In genomic region chr7:23356726-23357125, GRCh38 we compare ENCODE assay signal across 16 cellular contexts. TPM values are rescaled to one million over a fixed set of nuclear protein-coding genes. Genes with fewer than 3 reads are reported as not detected.
DNase-seq lines count a peak whose midpoint lies in the region; ATAC-seq, FAIRE-seq and TF ChIP-seq lines count a peak whose summit lies in the region.
"Had no signal": no experiment of that assay in that cellular context is flagged by ENCODE, and none has a peak within 500 bp of the region (broad histone marks: within the 10 kb centered on the region; RNA-seq: fewer than 3 reads in every experiment).

No MANE protein-coding gene starts in this region.

- H3K27me3 ChIP-seq in CD8-positive, alpha-beta T cell (ENCODE audit: insufficient read depth, low read length) = no peaks in the 10 kb centered on the region
- H3K27me3 ChIP-seq in thyroid gland (no peaks in the 10 kb centered on the region), lower lobe of right lung (ENCODE audit: low read depth) (no peaks in the 10 kb centered on the region)
- H3K27me3 ChIP-seq: cardiac muscle cell, tibial nerve had no signal

- no peak overlapping the region for H3K27ac Mint-ChIP-seq in CD8-positive, alpha-beta T cell
- no peak overlapping the region for H3K27ac Mint-ChIP-seq in activated CD8-positive, alpha-beta T cell treated with anti-CD3 and anti-CD28 coated beads for 36 hours
- H3K27ac Mint-ChIP-seq in immature natural killer cell = no peak overlapping the region
- H3K27ac Mint-ChIP-seq: memory B cell had no signal

- no peaks in the 10 kb centered on the region for H3K36me3 ChIP-seq in CD8-positive, alpha-beta T cell (ENCODE audit: insufficient read depth, low read length)
- no peaks in the 10 kb centered on the region for H3K36me3 ChIP-seq in thyroid gland
- H3K36me3 ChIP-seq in lower lobe of right lung = no peaks in the 10 kb centered on the region
- H3K36me3 ChIP-seq: cardiac muscle cell, tibial nerve had no signal

- H3K9me3 Mint-ChIP-seq in CD8-positive, alpha-beta T cell = no peaks in the 10 kb centered on the region
- H3K9me3 Mint-ChIP-seq in activated CD8-positive, alpha-beta T cell treated with anti-CD3 and anti-CD28 coated beads for 36 hours = peaks cover 3% of the 10 kb centered on the region
- H3K9me3 Mint-ChIP-seq in immature natural killer cell = no peaks in the 10 kb centered on the region
- H3K9me3 Mint-ChIP-seq: memory B cell had no signal

- FAIRE-seq in GM12892 (lab: Jason Lieb, UNC) = peak; percentile 64

- H3K4me3 Mint-ChIP-seq in CD8-positive, alpha-beta T cell = no peak overlapping the region
- no peak overlapping the region for H3K4me3 Mint-ChIP-seq in activated CD8-positive, alpha-beta T cell treated with anti-CD3 and anti-CD28 coated beads for 36 hours
- peak overlapping the region in 1 of 5 donors; percentile 7 for H3K4me3 Mint-ChIP-seq in immature natural killer cell
- H3K4me3 Mint-ChIP-seq: memory B cell had no signal

- peak; percentile 71 for ATAC-seq in CD8-positive, alpha-beta T cell
- peak; percentile 84 for ATAC-seq in activated CD8-positive, alpha-beta T cell treated with anti-CD3 and anti-CD28 coated beads for 36 hours
- no peak for ATAC-seq in lower lobe of right lung

- DNase-seq in CD8-positive, alpha-beta T cell = no peak
- DNase-seq in GM12892 (ENCODE audit: insufficient read length) = no peak
- peak; percentile 19 for DNase-seq in activated CD8-positive, alpha-beta T cell treated with anti-CD3 and anti-CD28 coated beads for 36 hours
- peak; percentile 46 to 49 for DNase-seq in foreskin fibroblast
- DNase-seq in immature natural killer cell = no peak
- no peak for DNase-seq in thyroid gland
- DNase-seq in lower lobe of right lung = no peak
- no peak for DNase-seq in germinal center (ENCODE audit: low spot score)
- DNase-seq: KG1; NCI-H1930; NCI-H748 treated with DMSO at 0.1 percent for 48 hours; SHP77; stimulated activated CD4-positive, alpha-beta T cell treated with anti-CD3 and anti-CD28 coated beads, Interleukin-12 subunit alpha, Interleukin-12 subunit beta, amount 100 ng/mL, for 4 hours had no signal

- intact Hi-C loops in CD8-positive, alpha-beta T cell (cut with DNase I, micrococcal nuclease) = loop anchor here (1.0 to 10.0 kb wide), 5 partner anchors 84 to 356 kb away; no protein-coding TSS in a partner anchor
- intact Hi-C loops in activated CD8-positive, alpha-beta T cell treated with anti-CD3 and anti-CD28 coated beads for 36 hours (cut with micrococcal nuclease) = loop anchor here (2.0 to 10.0 kb wide), 4 partner anchors 16 to 178 kb away; partner anchors contain the start of gene TRA2A
- intact Hi-C loops in thyroid gland (cut with DNase I) = no loop called here
- intact Hi-C loops in lower lobe of right lung (cut with DNase I) = no loop called here

- peaks cover 4% of the 10 kb centered on the region for H3K4me1 ChIP-seq in CD8-positive, alpha-beta T cell (ENCODE audit: insufficient read depth, low read length)
- peaks cover 18 to 19% of the 10 kb centered on the region in 2 donors for H3K4me1 ChIP-seq in thyroid gland
- peaks cover 6% of the 10 kb centered on the region for H3K4me1 ChIP-seq in lower lobe of right lung
- H3K4me1 ChIP-seq: tibial nerve had no signal

- H3K9me3 ChIP-seq in CD8-positive, alpha-beta T cell (ENCODE audit: low read length) = no peaks in the 10 kb centered on the region
- H3K9me3 ChIP-seq in thyroid gland (no peaks in the 10 kb centered on the region), lower lobe of right lung (no peaks in the 10 kb centered on the region)

- TF ChIP-seq POLR2A in GM12892 (IDR thresholded peaks at IDR 0.05; ENCODE audit: low read depth, low read length) (no peak), thyroid gland (IDR thresholded peaks at IDR 0.05) (no peak)

- POLR2A ChIA-PET in CD8-positive, alpha-beta T cell (lab: Charles Lee) = no interaction called here
- POLR2A ChIA-PET in activated CD8-positive, alpha-beta T cell treated with anti-CD3 and anti-CD28 coated beads for 36 hours (lab: Charles Lee) = no interaction called here

- peaks cover 12% of the 10 kb centered on the region for H3K27me3 Mint-ChIP-seq in CD8-positive, alpha-beta T cell (ENCODE audit: low read depth)
- H3K27me3 Mint-ChIP-seq in activated CD8-positive, alpha-beta T cell treated with anti-CD3 and anti-CD28 coated beads for 36 hours = peaks cover 12% of the 10 kb centered on the region
- H3K27me3 Mint-ChIP-seq in immature natural killer cell (ENCODE audit: low read depth in 3 of 3) = peaks cover 4 to 22% (median 6%) of the 10 kb centered on the region in 3 donors
- H3K27me3 Mint-ChIP-seq: memory B cell had no signal

- H3K4me3 ChIP-seq in CD8-positive, alpha-beta T cell (ENCODE audit: low read depth, low read length) = no peak overlapping the region
- H3K4me3 ChIP-seq in foreskin fibroblast (ENCODE audit: low read depth in 1 of 2, low read length in 2 of 2) = no peak overlapping the region
- no peak overlapping the region for H3K4me3 ChIP-seq in thyroid gland (replicated peaks in 1 of 3)
- H3K4me3 ChIP-seq in lower lobe of right lung = no peak overlapping the region
- H3K4me3 ChIP-seq: cardiac muscle cell, tibial nerve had no signal

- WGBS in thyroid gland, 2 donors = 68 to 78% methylated on average over 3 of the region's 3 CpGs

- TF ChIP-seq CTCF in CD8-positive, alpha-beta T cell (IDR thresholded peaks at IDR 0.05) = no peak
- TF ChIP-seq CTCF in activated CD8-positive, alpha-beta T cell treated with anti-CD3 and anti-CD28 coated beads for 36 hours (IDR thresholded peaks at IDR 0.05) = no peak
- TF ChIP-seq CTCF in foreskin fibroblast (IDR thresholded peaks at IDR 0.05; ENCODE audit: low read depth, low read length) (no peak), thyroid gland (IDR thresholded peaks at IDR 0.05) (no peak), lower lobe of right lung (IDR thresholded peaks at IDR 0.05) (no peak)

- CTCF ChIA-PET in CD8-positive, alpha-beta T cell (lab: Charles Lee) = interaction anchor here (0.9 to 1.3 kb wide), 2 partner anchors 80 to 95 kb away, joined by 3 to 4 read pairs; no protein-coding TSS in a partner anchor
- CTCF ChIA-PET in activated CD8-positive, alpha-beta T cell treated with anti-CD3 and anti-CD28 coated beads for 36 hours (lab: Charles Lee) = interaction anchor here (1.1 kb wide), 1 partner anchor 190 kb away, joined by 6 read pairs; no protein-coding TSS in a partner anchor

- H3K27ac ChIP-seq in CD8-positive, alpha-beta T cell (ENCODE audit: low read depth, low read length) = no peak overlapping the region
- H3K27ac ChIP-seq in thyroid gland (peak overlapping the region in 1 of 3 donors; percentile 4), lower lobe of right lung (no peak overlapping the region)
- H3K27ac ChIP-seq: cardiac muscle cell, tibial nerve had no signal

- peaks cover 12% of the 10 kb centered on the region for H3K4me1 Mint-ChIP-seq in CD8-positive, alpha-beta T cell (ENCODE audit: low read depth)
- peaks cover 20% of the 10 kb centered on the region for H3K4me1 Mint-ChIP-seq in activated CD8-positive, alpha-beta T cell treated with anti-CD3 and anti-CD28 coated beads for 36 hours (ENCODE audit: low read depth)
- peaks cover 2 to 6% of the 10 kb centered on the region in 2 donors for H3K4me1 Mint-ChIP-seq in immature natural killer cell

- no peaks in the 10 kb centered on the region for H3K36me3 Mint-ChIP-seq in CD8-positive, alpha-beta T cell
- peaks cover 2% of the 10 kb centered on the region for H3K36me3 Mint-ChIP-seq in activated CD8-positive, alpha-beta T cell treated with anti-CD3 and anti-CD28 coated beads for 36 hours (ENCODE audit: low read depth)
- H3K36me3 Mint-ChIP-seq in immature natural killer cell = no peaks in the 10 kb centered on the region
- H3K36me3 Mint-ChIP-seq: memory B cell had no signal

RNA-seq across cellular contexts. Expression of gene MALSU1, which starts 57.6 kb away (rescaled TPM):
- 10 to 100 TPM; 56.0 to 56.6 TPM for total RNA-seq in CD8-positive, alpha-beta T cell
- 42.0 TPM for polyA plus RNA-seq in GM12892 (2012; ENCODE audit: missing spikeins)
- 100 to 1,000 TPM in 1 of 2 experiments, 10 to 100 TPM in 1; 99.1 to 101 TPM for total RNA-seq in activated CD8-positive, alpha-beta T cell treated with anti-CD3 and anti-CD28 coated beads for 36 hours
- 10 to 100 TPM; 44.5 to 64.8 (median 47.6) TPM for polyA plus RNA-seq in immature natural killer cell
- 100 to 1,000 TPM in 2 of 4 donors, 10 to 100 TPM in 2; 76.1 to 211 (median 95.7) TPM for total RNA-seq in thyroid gland
- total RNA-seq in lower lobe of right lung = 41.4 TPM

Comparison
In these comparisons a context has a peak if more than half of its experiments do, and no peak if none do; other contexts are left out.
1. ATAC-seq: peak in CD8-positive, alpha-beta T cell (single experiment) and activated CD8-positive, alpha-beta T cell treated with anti-CD3 and anti-CD28 coated beads for 36 hours (single experiment); none in lower lobe of right lung (0 of 2).
2. DNase-seq: peak in activated CD8-positive, alpha-beta T cell treated with anti-CD3 and anti-CD28 coated beads for 36 hours (single experiment) and foreskin fibroblast (2 of 2); none in CD8-positive, alpha-beta T cell (0 of 7), GM12892 (single experiment), immature natural killer cell (0 of 3), thyroid gland (0 of 2), lower lobe of right lung (single experiment) and germinal center (single experiment).
3. intact Hi-C loops: an anchor here in CD8-positive, alpha-beta T cell (1.0 to 10.0 kb wide) and activated CD8-positive, alpha-beta T cell treated with anti-CD3 and anti-CD28 coated beads for 36 hours (2.0 to 10.0 kb wide); none called in thyroid gland and lower lobe of right lung.